Comparison of ENCODE assay signal across 11 cellular contexts in genomic region chr1:110555807-110556470, GRCh38. TPM values are rescaled to one million over a fixed set of nuclear protein-coding genes. Genes with fewer than 3 reads are reported as not detected.
DNase-seq lines count a peak whose midpoint lies in the region; ATAC-seq, FAIRE-seq and TF ChIP-seq lines count a peak whose summit lies in the region.
"Had no signal": no experiment of that assay in that cellular context is flagged by ENCODE, and none has a peak within 500 bp of the region (broad histone marks: within the 10 kb centered on the region; RNA-seq: fewer than 3 reads in every experiment).

No MANE protein-coding gene starts in this region.

- TF ChIP-seq CTCF in endothelial cell of umbilical vein (IDR thresholded peaks at IDR 0.05; ENCODE audit: extremely low read depth in 1 of 2, insufficient read depth in 1 of 2, low read depth in 1 of 2, low read length in 2 of 2), result no peak
- TF ChIP-seq CTCF in vagina (IDR thresholded peaks at IDR 0.05), result no peak

- no peak overlapping the region for H3K27ac Mint-ChIP-seq in activated naive CD8-positive, alpha-beta T cell
- no peak overlapping the region for H3K27ac Mint-ChIP-seq in activated naive CD8-positive, alpha-beta T cell treated with anti-CD3 and anti-CD28 coated beads for 36 hours

- peaks cover 3% of the 10 kb centered on the region for H3K4me1 Mint-ChIP-seq in activated naive CD8-positive, alpha-beta T cell (ENCODE audit: low read depth)
- peaks cover 3% of the 10 kb centered on the region for H3K4me1 Mint-ChIP-seq in activated naive CD8-positive, alpha-beta T cell treated with anti-CD3 and anti-CD28 coated beads for 36 hours

- dilution Hi-C loops in endothelial cell of umbilical vein (cut with MboI; ENCODE audit: extremely low pct_ligation_motif_present, low sequenced_read_pairs), result no loop called here

- no peak overlapping the region for H3K4me3 ChIP-seq in endothelial cell of umbilical vein (replicated peaks in 1 of 3; ENCODE audit: insufficient read depth in 1 of 3, low read depth in 1 of 3, low read length in 3 of 3)
- H3K4me3 ChIP-seq in vagina, result peak overlapping the region; percentile 38 to 46

- no peak for ATAC-seq in GM18511 (IDR thresholded peaks at IDR 0.05; ENCODE audit: unreplicated experiment)

- intact Hi-C loops in endothelial cell of umbilical vein (cut with micrococcal nuclease), result loop anchor here (1.0 to 10.0 kb wide), 2 partner anchors 59 to 229 kb away; no protein-coding TSS in a partner anchor
- intact Hi-C loops in vagina (cut with DNase I), result no loop called here

- H3K9me3 Mint-ChIP-seq in activated naive CD8-positive, alpha-beta T cell (ENCODE audit: low read depth), result no peaks in the 10 kb centered on the region
- no peaks in the 10 kb centered on the region for H3K9me3 Mint-ChIP-seq in activated naive CD8-positive, alpha-beta T cell treated with anti-CD3 and anti-CD28 coated beads for 36 hours

- no TSS peak for BruUV-seq in endothelial cell of umbilical vein (replicated peaks; lab: Mats Ljungman, UMichigan)

- no peaks in the 10 kb centered on the region for H4K20me1 ChIP-seq in endothelial cell of umbilical vein (replicated peaks; ENCODE audit: control insufficient read depth, extremely low read depth, insufficient read depth, low read length)

- no peak overlapping the region for H3K9ac ChIP-seq in endothelial cell of umbilical vein (replicated peaks; ENCODE audit: extremely low read depth, insufficient read depth, low read length)
- H3K9ac ChIP-seq: KMS-11 had no signal

- H3K4me1 ChIP-seq in endothelial cell of umbilical vein (ENCODE audit: control insufficient read depth, extremely low read depth, insufficient read depth, low read length) (no peaks in the 10 kb centered on the region), vagina (peaks cover 12% of the 10 kb centered on the region)

- POLR2A ChIA-PET in endothelial cell of umbilical vein (lab: Charles Lee), result no interaction called here

- FAIRE-seq in endothelial cell of umbilical vein (lab: Jason Lieb, UNC), result no peak
- FAIRE-seq: colon had no signal

- H3K36me3 ChIP-seq in endothelial cell of umbilical vein (ENCODE audit: control insufficient read depth in 2 of 2, extremely low read depth in 1 of 2, insufficient read depth in 2 of 2, low read length in 2 of 2) (no peaks in the 10 kb centered on the region), vagina (no peaks in the 10 kb centered on the region)
- H3K36me3 ChIP-seq: neutrophil had no signal

- TF ChIP-seq POLR2A in endothelial cell of umbilical vein (IDR thresholded peaks at IDR 0.05; ENCODE audit: low read depth, low read length) (no peak), vagina (IDR thresholded peaks at IDR 0.05) (no peak)

- H3K4me3 Mint-ChIP-seq in activated naive CD8-positive, alpha-beta T cell, result peak overlapping the region; percentile 14
- no peak overlapping the region for H3K4me3 Mint-ChIP-seq in activated naive CD8-positive, alpha-beta T cell treated with anti-CD3 and anti-CD28 coated beads for 36 hours

- H3K27me3 Mint-ChIP-seq in activated naive CD8-positive, alpha-beta T cell, result peaks cover 21% of the 10 kb centered on the region
- peaks cover 48% of the 10 kb centered on the region for H3K27me3 Mint-ChIP-seq in activated naive CD8-positive, alpha-beta T cell treated with anti-CD3 and anti-CD28 coated beads for 36 hours

- CTCF ChIA-PET in endothelial cell of umbilical vein (lab: Charles Lee), result interaction anchor here (0.9 to 2.7 kb wide), 13 partner anchors 9 to 232 kb away, joined by 3 to 10 read pairs (median 3); no protein-coding TSS in a partner anchor

- no peaks in the 10 kb centered on the region for H3K9me1 ChIP-seq in endothelial cell of umbilical vein (replicated peaks; ENCODE audit: control insufficient read depth, extremely low read depth, insufficient read depth, low read length)

- peak overlapping the region; percentile 22 for H2AFZ ChIP-seq in endothelial cell of umbilical vein (ENCODE audit: low read depth, low read length)

- no peak for DNase-seq in activated naive CD8-positive, alpha-beta T cell treated with anti-CD3 and anti-CD28 coated beads for 36 hours
- DNase-seq in endothelial cell of umbilical vein (ENCODE audit: low read depth, low spot score) (no peak), myocyte (ENCODE audit: low read depth) (peak; percentile 3), vagina (ENCODE audit: extremely low spot score in 2 of 2) (no peak), 8988T (no peak), NCI-H146 treated with DMSO at 0.1 percent for 48 hours (lab: John Stamatoyannopoulos, UW; ENCODE audit: unreplicated experiment) (no peak)

- H3K27ac ChIP-seq in endothelial cell of umbilical vein (ENCODE audit: insufficient read depth, low read depth, low read length) (no peak overlapping the region), vagina (no peak overlapping the region)
- H3K27ac ChIP-seq: KMS-11, neutrophil had no signal

- no peaks in the 10 kb centered on the region for H3K36me3 Mint-ChIP-seq in activated naive CD8-positive, alpha-beta T cell
- H3K36me3 Mint-ChIP-seq in activated naive CD8-positive, alpha-beta T cell treated with anti-CD3 and anti-CD28 coated beads for 36 hours, result no peaks in the 10 kb centered on the region

- H3K27me3 ChIP-seq in endothelial cell of umbilical vein (ENCODE audit: control insufficient read depth in 2 of 2, insufficient read depth in 2 of 2, low read length in 2 of 2) (peaks cover 13 to 20% of the 10 kb centered on the region in 2 experiments), vagina (no peaks in the 10 kb centered on the region)

- H3K79me2 ChIP-seq in endothelial cell of umbilical vein (ENCODE audit: control insufficient read depth, insufficient read depth, low read length), result no peaks in the 10 kb centered on the region

- H3K9me3 ChIP-seq in endothelial cell of umbilical vein (replicated peaks; ENCODE audit: control insufficient read depth, insufficient read depth, low read length) (no peaks in the 10 kb centered on the region), vagina (no peaks in the 10 kb centered on the region)
- H3K9me3 ChIP-seq: neutrophil had no signal

- H3K4me2 ChIP-seq in endothelial cell of umbilical vein (ENCODE audit: insufficient read depth, low read length), result peak overlapping the region; percentile 28
- H3K4me2 ChIP-seq: KMS-11 had no signal

TF ChIP-seq in endothelial cell of umbilical vein, 7 proteins besides CTCF, POLR2A, EP300 and RAD21:
- TF ChIP-seq FOS (IDR thresholded peaks at IDR 0.05; ENCODE audit: borderline replicate concordance, insufficient read depth, low read length) (no peak), JUN (IDR thresholded peaks at IDR 0.05; ENCODE audit: borderline replicate concordance, insufficient read depth, insufficient read length, low read depth) (no peak), GATA2 (IDR thresholded peaks at IDR 0.05; ENCODE audit: insufficient read depth, insufficient read length, low read depth, low read length) (no peak), MYC (IDR thresholded peaks at IDR 0.05; ENCODE audit: low read depth, low read length) (no peak), EZH2 (IDR thresholded peaks at IDR 0.05; ENCODE audit: borderline replicate concordance, low read depth, low read length, severe bottlenecking) (no peak), MAX (IDR thresholded peaks at IDR 0.05; ENCODE audit: insufficient read depth, insufficient read length) (no peak), POLR2AphosphoS5 (IDR thresholded peaks at IDR 0.05; ENCODE audit: insufficient read depth, low read depth, low read length) (no peak)
TF ChIP-seq in endothelial cell of umbilical vein: peak in this region for 0.

RNA-seq across cellular contexts. Expression of gene KCNA10, which starts 37.0 kb away (rescaled TPM):
- not detected for total RNA-seq in activated naive CD8-positive, alpha-beta T cell treated with anti-CD3 and anti-CD28 coated beads for 36 hours
- not detected in 2 replicates for total RNA-seq in endothelial cell of umbilical vein
- not detected in 2 replicates for polyA plus RNA-seq in endothelial cell of umbilical vein
- not detected in 2 replicates for polyA plus RNA-seq in endothelial cell of umbilical vein (2011; cell fraction: cytosol; rRNA removed)
- polyA plus RNA-seq in endothelial cell of umbilical vein (2011; cell fraction: nucleus; rRNA removed), result not detected in 2 replicates
- polyA plus RNA-seq in endothelial cell of umbilical vein (2012), result not detected in 2 replicates
- not detected in 2 replicates for polyA minus RNA-seq in endothelial cell of umbilical vein
- not detected for polyA minus RNA-seq in endothelial cell of umbilical vein (2011; cell fraction: cytosol; rRNA and poly(A)+ RNA removed)
- polyA minus RNA-seq in endothelial cell of umbilical vein (2011; cell fraction: nucleus; rRNA and poly(A)+ RNA removed), result not detected in 2 replicates
- 0.42 TPM in 1 of 2 replicates, not detected in the other for total RNA-seq in myocyte
- polyA plus RNA-seq in myocyte (2012), result not detected
- total RNA-seq in vagina, result not detected

RNA-seq across cellular contexts. Expression of gene KCNA2, which starts 50.2 kb away (rescaled TPM):
- under 1 TPM; 0.04 to 0.08 TPM for total RNA-seq in activated naive CD8-positive, alpha-beta T cell treated with anti-CD3 and anti-CD28 coated beads for 36 hours
- total RNA-seq in endothelial cell of umbilical vein (not detected in 2 replicates), myocyte (0.10 TPM in 1 of 2 replicates, not detected in the other), vagina (0.74 TPM)
- polyA plus RNA-seq in endothelial cell of umbilical vein, result not detected in 2 replicates
- not detected in 2 replicates for polyA plus RNA-seq in endothelial cell of umbilical vein (2011; cell fraction: cytosol; rRNA removed)
- not detected in 2 replicates for polyA plus RNA-seq in endothelial cell of umbilical vein (2011; cell fraction: nucleus; rRNA removed)
- polyA plus RNA-seq in endothelial cell of umbilical vein (2012), result not detected in 2 replicates
- polyA minus RNA-seq in endothelial cell of umbilical vein, result not detected in 2 replicates
- not detected for polyA minus RNA-seq in endothelial cell of umbilical vein (2011; cell fraction: cytosol; rRNA and poly(A)+ RNA removed)
- polyA minus RNA-seq in endothelial cell of umbilical vein (2011; cell fraction: nucleus; rRNA and poly(A)+ RNA removed), result not detected in 2 replicates
- not detected for polyA plus RNA-seq in myocyte (2012)

Comparison
In these comparisons a context has a peak if more than half of its experiments do, and no peak if none do; other contexts are left out.
1. H3K4me3 ChIP-seq: peak in vagina (2 of 2); none in endothelial cell of umbilical vein (0 of 3).